8 cellular contexts compared by ENCODE assay signal in the genomic region with DNA sequence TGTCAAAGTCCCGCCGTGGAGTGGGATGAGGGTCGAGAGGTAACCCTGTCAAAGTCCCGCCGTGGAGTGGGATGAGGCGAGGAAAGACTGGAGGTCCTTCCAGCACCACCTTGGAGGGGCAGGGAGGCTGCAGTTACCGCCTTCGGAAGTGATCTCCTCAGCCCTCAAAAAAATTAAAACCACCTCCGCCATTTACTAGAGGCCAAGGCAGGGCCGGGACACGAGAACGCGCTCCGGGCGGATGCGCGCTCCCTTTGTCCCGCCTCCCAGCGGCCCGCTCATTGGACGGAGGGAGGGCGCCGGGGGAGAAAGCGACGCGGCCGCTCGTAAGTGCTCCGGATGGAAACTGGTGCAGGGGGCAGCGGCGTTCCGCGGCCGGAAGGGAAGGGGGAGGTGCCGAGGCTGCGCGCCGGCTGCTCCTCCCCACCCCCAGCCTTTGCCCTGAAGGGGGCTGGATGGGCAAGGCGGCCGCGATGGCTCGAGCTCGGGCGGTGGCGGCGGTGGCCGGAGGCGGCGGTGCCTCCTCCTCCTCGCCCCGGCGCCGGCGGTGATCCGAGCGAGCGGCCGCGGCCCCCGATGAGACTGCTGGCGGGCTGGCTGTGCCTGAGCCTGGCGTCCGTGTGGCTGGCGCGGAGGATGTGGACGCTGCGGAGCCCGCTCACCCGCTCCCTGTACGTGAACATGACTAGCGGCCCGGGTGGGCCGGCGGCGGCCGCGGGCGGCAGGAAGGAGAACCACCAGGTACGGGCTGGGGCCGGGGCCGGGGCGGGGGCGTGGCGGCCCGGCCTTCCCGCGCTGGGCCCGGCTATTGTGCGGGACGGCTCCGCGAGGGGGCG. TPM values are rescaled to one million over a fixed set of nuclear protein-coding genes. Genes with fewer than 3 reads are reported as not detected.
DNase-seq lines count a peak whose midpoint lies in the region; ATAC-seq lines count a peak whose summit lies in the region.

METTL9 (plus strand) TSS at position 420 of the 836 bp plus-strand sequence; CDS start at position 577, 157 bp downstream.

- H3K36me3 ChIP-seq in CD8-positive, alpha-beta memory T cell (ENCODE audit: insufficient read depth, low read length) = no peaks in the 10 kb centered on the region

- H3K36me3 Mint-ChIP-seq in CD8-positive, alpha-beta memory T cell = peaks cover 0 to 16% (median 0%) of the 10 kb centered on the region in 3 donors
- peaks cover 3% of the 10 kb centered on the region for H3K36me3 Mint-ChIP-seq in effector memory CD8-positive, alpha-beta T cell (ENCODE audit: insufficient read depth)
- no peaks in the 10 kb centered on the region for H3K36me3 Mint-ChIP-seq in memory B cell

- no peaks in the 10 kb centered on the region for H3K27me3 Mint-ChIP-seq in CD8-positive, alpha-beta memory T cell
- H3K27me3 Mint-ChIP-seq in effector memory CD8-positive, alpha-beta T cell = no peaks in the 10 kb centered on the region
- H3K27me3 Mint-ChIP-seq in memory B cell = no peaks in the 10 kb centered on the region

- no peaks in the 10 kb centered on the region for H3K27me3 ChIP-seq in CD8-positive, alpha-beta memory T cell (ENCODE audit: insufficient read depth, low read length, poor library complexity, severe bottlenecking)

- H3K27ac Mint-ChIP-seq in CD8-positive, alpha-beta memory T cell = peak within 1 kb of the TSS; percentile 84 to 98 (median 96)
- H3K27ac Mint-ChIP-seq in effector memory CD8-positive, alpha-beta T cell = peak within 1 kb of the TSS; percentile 94 to 95
- H3K27ac Mint-ChIP-seq in memory B cell = peak within 1 kb of the TSS; percentile 96

- peaks cover 40% of the 10 kb centered on the region for H3K4me1 ChIP-seq in CD8-positive, alpha-beta memory T cell (ENCODE audit: insufficient read depth, low read length)

- H3K4me1 Mint-ChIP-seq in CD8-positive, alpha-beta memory T cell = peaks cover 45 to 63% (median 57%) of the 10 kb centered on the region in 3 donors
- H3K4me1 Mint-ChIP-seq in effector memory CD8-positive, alpha-beta T cell (ENCODE audit: low read depth in 2 of 2) = peaks cover 27 to 42% of the 10 kb centered on the region in 2 donors
- H3K4me1 Mint-ChIP-seq in memory B cell = peaks cover 29% of the 10 kb centered on the region

- DNase-seq in CD8-positive, alpha-beta memory T cell = peak; percentile 90 to 96 (median 94)
- DNase-seq in HS-5 (ENCODE audit: low read depth) (peak; percentile 70), memory B cell (ENCODE audit: low spot score in 2 of 2) (peak; percentile 94 to 97)
- peak; percentile 93 for DNase-seq in NK-92 treated with Interleukin-12 subunit alpha and Interleukin-12 subunit beta, amount 100 ng/mL, for 24 hours (lab: John Stamatoyannopoulos, UW)
- DNase-seq in activated CD8-positive, alpha-beta memory T cell treated with anti-CD3 and anti-CD28 coated beads for 4 hours (ENCODE audit: low read depth in 2 of 2) = peak; percentile 85 to 90
- DNase-seq in effector memory CD8-positive, alpha-beta T cell = peak; percentile 93 to 96 (median 96)
- peak; percentile 75 for DNase-seq in stimulated activated CD8-positive, alpha-beta memory T cell treated with anti-CD3 and anti-CD28 coated beads, Interleukin-12 subunit alpha, Interleukin-12 subunit beta, amount 100 ng/mL, for 24 hours (ENCODE audit: extremely low read depth)

- POLR2A ChIA-PET in CD8-positive, alpha-beta memory T cell (lab: Charles Lee) = interaction anchor here (1.7 kb wide), 1 partner anchor 46 kb away, joined by 13 read pairs; no protein-coding TSS in a partner anchor

- peak within 1 kb of the TSS; percentile 75 for H3K27ac ChIP-seq in CD8-positive, alpha-beta memory T cell (ENCODE audit: low read depth, low read length)

- CTCF ChIA-PET in CD8-positive, alpha-beta memory T cell (lab: Charles Lee) = no interaction called here

- no peaks in the 10 kb centered on the region for H3K9me3 Mint-ChIP-seq in CD8-positive, alpha-beta memory T cell
- no peaks in the 10 kb centered on the region for H3K9me3 Mint-ChIP-seq in effector memory CD8-positive, alpha-beta T cell
- H3K9me3 Mint-ChIP-seq in memory B cell = no peaks in the 10 kb centered on the region

- no peaks in the 10 kb centered on the region for H3K9me3 ChIP-seq in CD8-positive, alpha-beta memory T cell (ENCODE audit: low read length)

- peak within 1 kb of the TSS; percentile 91 to 97 (median 93) for H3K4me3 Mint-ChIP-seq in CD8-positive, alpha-beta memory T cell
- peak within 1 kb of the TSS; percentile 87 to 90 for H3K4me3 Mint-ChIP-seq in effector memory CD8-positive, alpha-beta T cell
- H3K4me3 Mint-ChIP-seq in memory B cell = peak within 1 kb of the TSS; percentile 93

- peak within 1 kb of the TSS; percentile 87 for H3K4me3 ChIP-seq in CD8-positive, alpha-beta memory T cell (ENCODE audit: low read length)

- ATAC-seq in GM19468 (IDR thresholded peaks at IDR 0.05; ENCODE audit: extremely low read depth, unreplicated experiment) = peak; percentile 82
- ATAC-seq in effector memory CD8-positive, alpha-beta T cell (replicated peaks) = peak; percentile 87
- ATAC-seq in memory B cell (ENCODE audit: low read depth) = peak; percentile 88

RNA-seq across cellular contexts. Expression of gene METTL9, which starts in this region (rescaled TPM):
- 10 to 100 TPM; 73.8 to 74.2 TPM for total RNA-seq in CD8-positive, alpha-beta memory T cell
- polyA plus RNA-seq in CD8-positive, alpha-beta memory T cell = 120 TPM

Comparison
In these comparisons a context has a peak if more than half of its experiments do, and no peak if none do; other contexts are left out.
1. Peak in every context shown above with its lines: DNase-seq, ATAC-seq, H3K4me3 ChIP-seq and H3K27ac ChIP-seq.